In the genomic region with DNA sequence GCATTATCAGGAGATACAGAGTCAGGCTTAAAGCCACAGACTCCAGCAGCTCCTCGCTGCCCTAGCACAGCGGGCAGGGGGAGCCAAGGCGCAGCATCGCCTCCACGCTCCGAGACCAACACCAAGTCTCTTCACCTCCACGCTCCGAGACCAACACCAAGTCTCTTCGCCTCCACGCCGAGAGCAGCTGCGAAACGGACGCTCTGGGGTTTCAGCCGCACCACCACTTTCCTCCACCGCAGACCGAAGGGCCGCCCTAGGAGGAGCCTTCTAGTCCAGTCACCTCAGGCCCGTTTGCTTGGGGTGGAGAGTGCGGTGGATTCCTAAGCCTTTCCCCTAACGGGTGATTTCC, we compare ENCODE assay signal across 7 cellular contexts. TPM values are rescaled to one million over a fixed set of nuclear protein-coding genes. Genes with fewer than 3 reads are reported as not detected.
DNase-seq lines count a peak whose midpoint lies in the region; ATAC-seq and TF ChIP-seq lines count a peak whose summit lies in the region.

No MANE protein-coding gene starts in this region.

- TF ChIP-seq CTCF in WTC11 (IDR thresholded peaks at IDR 0.05), result no peak

- peak overlapping the region; percentile 95 for H3K4me3 Mint-ChIP-seq in WTC11

- peaks cover 45% of the 10 kb centered on the region for H3K27me3 Mint-ChIP-seq in WTC11 (ENCODE audit: low read depth)

- CTCF ChIA-PET in WTC11 (lab: Charles Lee), result interaction anchor here (1.0 to 1.6 kb wide), 4 partner anchors 11 to 155 kb away, joined by 4 to 9 read pairs (median 8); no protein-coding TSS in a partner anchor

- DNase-seq in GM04503 (ENCODE audit: low read depth) (peak; percentile 26), KBM-7 (peak; percentile 71), WTC11 (ENCODE audit: low spot score) (peak; percentile 46), dedifferentiated amniotic fluid mesenchymal stem cell (ENCODE audit: extremely low spot score) (peak; percentile 55), left lobe of liver (ENCODE audit: low spot score) (peak; percentile 59)
- peak; percentile 12 to 20 for DNase-seq in stimulated activated CD4-positive, alpha-beta T cell treated with anti-CD3 and anti-CD28 coated beads, Interleukin-2, amount 100 ng/mL, for 48 hours

- H3K36me3 Mint-ChIP-seq in WTC11, result no peaks in the 10 kb centered on the region

- peak; percentile 43 for ATAC-seq in GM21529 (IDR thresholded peaks at IDR 0.05; ENCODE audit: unreplicated experiment)
- peak; percentile 69 for ATAC-seq in WTC11
- peak; percentile 52 for ATAC-seq in left lobe of liver

- POLR2A ChIA-PET in WTC11 (lab: Charles Lee), result interaction anchor here (0.5 to 1.3 kb wide), 3 partner anchors 25 to 60 kb away, joined by 3 to 6 read pairs (median 3); a partner anchor contains a TSS

- no peaks in the 10 kb centered on the region for H3K9me3 Mint-ChIP-seq in WTC11

- no peak overlapping the region for H3K27ac Mint-ChIP-seq in WTC11

- H3K4me1 Mint-ChIP-seq in WTC11, result peaks cover 22% of the 10 kb centered on the region

- in situ Hi-C loops in KBM-7 (cut with MboI; ENCODE audit: low pct_unique_long_range_greater_than_20kb, low sequenced_read_pairs), result no loop called here

TF ChIP-seq in WTC11, 78 proteins besides CTCF, POLR2A, EP300 and RAD21:
- TF ChIP-seq, protein P1, sequence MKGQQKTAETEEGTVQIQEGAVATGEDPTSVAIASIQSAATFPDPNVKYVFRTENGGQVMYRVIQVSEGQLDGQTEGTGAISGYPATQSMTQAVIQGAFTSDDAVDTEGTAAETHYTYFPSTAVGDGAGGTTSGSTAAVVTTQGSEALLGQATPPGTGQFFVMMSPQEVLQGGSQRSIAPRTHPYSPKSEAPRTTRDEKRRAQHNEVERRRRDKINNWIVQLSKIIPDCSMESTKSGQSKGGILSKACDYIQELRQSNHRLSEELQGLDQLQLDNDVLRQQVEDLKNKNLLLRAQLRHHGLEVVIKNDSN (CRISPR knock-in tag; IDR thresholded peaks at IDR 0.05), result no peak
- TF ChIP-seq GTF2I (CRISPR knock-in tag; conservative IDR thresholded peaks at IDR 0.05) (no peak), TCF7 (CRISPR knock-in tag; IDR thresholded peaks at IDR 0.05; ENCODE audit: low read depth) (no peak), FOXP1 (CRISPR knock-in tag; IDR thresholded peaks at IDR 0.05; ENCODE audit: borderline replicate concordance) (0 out of 2 replicates have a peak, but pooled peaks have one; percentile 0), ELF4 (CRISPR knock-in tag; IDR thresholded peaks at IDR 0.05; ENCODE audit: low read depth) (no peak), JAZF1 (CRISPR knock-in tag; IDR thresholded peaks at IDR 0.05) (no peak), NFE2L1 (CRISPR knock-in tag; IDR thresholded peaks at IDR 0.05) (0 out of 2 replicates have a peak, but pooled peaks have one; percentile 28), ZNF263 (CRISPR knock-in tag; IDR thresholded peaks at IDR 0.05; ENCODE audit: low read depth) (no peak), GRHL2 (CRISPR knock-in tag; IDR thresholded peaks at IDR 0.05; ENCODE audit: insufficient replicate concordance, severe bottlenecking) (no peak), IRF2 (CRISPR knock-in tag; IDR thresholded peaks at IDR 0.05; ENCODE audit: borderline replicate concordance, low read depth) (no peak)
- TF ChIP-seq, protein P2, sequence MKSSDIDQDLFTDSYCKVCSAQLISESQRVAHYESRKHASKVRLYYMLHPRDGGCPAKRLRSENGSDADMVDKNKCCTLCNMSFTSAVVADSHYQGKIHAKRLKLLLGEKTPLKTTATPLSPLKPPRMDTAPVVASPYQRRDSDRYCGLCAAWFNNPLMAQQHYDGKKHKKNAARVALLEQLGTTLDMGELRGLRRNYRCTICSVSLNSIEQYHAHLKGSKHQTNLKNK (CRISPR knock-in tag; IDR thresholded peaks at IDR 0.05), result no peak
- TF ChIP-seq, protein P3, sequence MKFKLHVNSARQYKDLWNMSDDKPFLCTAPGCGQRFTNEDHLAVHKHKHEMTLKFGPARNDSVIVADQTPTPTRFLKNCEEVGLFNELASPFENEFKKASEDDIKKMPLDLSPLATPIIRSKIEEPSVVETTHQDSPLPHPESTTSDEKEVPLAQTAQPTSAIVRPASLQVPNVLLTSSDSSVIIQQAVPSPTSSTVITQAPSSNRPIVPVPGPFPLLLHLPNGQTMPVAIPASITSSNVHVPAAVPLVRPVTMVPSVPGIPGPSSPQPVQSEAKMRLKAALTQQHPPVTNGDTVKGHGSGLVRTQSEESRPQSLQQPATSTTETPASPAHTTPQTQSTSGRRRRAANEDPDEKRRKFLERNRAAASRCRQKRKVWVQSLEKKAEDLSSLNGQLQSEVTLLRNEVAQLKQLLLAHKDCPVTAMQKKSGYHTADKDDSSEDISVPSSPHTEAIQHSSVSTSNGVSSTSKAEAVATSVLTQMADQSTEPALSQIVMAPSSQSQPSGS (CRISPR knock-in tag; IDR thresholded peaks at IDR 0.05; ENCODE audit: borderline replicate concordance, low read depth), result no peak
- TF ChIP-seq, protein P4, sequence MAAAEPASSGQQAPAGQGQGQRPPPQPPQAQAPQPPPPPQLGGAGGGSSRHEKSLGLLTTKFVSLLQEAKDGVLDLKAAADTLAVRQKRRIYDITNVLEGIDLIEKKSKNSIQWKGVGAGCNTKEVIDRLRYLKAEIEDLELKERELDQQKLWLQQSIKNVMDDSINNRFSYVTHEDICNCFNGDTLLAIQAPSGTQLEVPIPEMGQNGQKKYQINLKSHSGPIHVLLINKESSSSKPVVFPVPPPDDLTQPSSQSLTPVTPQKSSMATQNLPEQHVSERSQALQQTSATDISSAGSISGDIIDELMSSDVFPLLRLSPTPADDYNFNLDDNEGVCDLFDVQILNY (CRISPR knock-in tag; IDR thresholded peaks at IDR 0.05), result no peak
- TF ChIP-seq, protein P5, sequence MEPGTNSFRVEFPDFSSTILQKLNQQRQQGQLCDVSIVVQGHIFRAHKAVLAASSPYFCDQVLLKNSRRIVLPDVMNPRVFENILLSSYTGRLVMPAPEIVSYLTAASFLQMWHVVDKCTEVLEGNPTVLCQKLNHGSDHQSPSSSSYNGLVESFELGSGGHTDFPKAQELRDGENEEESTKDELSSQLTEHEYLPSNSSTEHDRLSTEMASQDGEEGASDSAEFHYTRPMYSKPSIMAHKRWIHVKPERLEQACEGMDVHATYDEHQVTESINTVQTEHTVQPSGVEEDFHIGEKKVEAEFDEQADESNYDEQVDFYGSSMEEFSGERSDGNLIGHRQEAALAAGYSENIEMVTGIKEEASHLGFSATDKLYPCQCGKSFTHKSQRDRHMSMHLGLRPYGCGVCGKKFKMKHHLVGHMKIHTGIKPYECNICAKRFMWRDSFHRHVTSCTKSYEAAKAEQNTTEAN (CRISPR knock-in tag; IDR thresholded peaks at IDR 0.05), result 0 out of 2 replicates have a peak, but pooled peaks have one; percentile 9

RNA-seq across cellular contexts. Expression of a gene that starts 0.7 kb away (rescaled TPM):
- total RNA-seq in WTC11 (2021) (10.3 to 13.2 TPM (median 10.4 TPM) in 3 replicates), left lobe of liver (9.9 TPM)

RNA-seq across cellular contexts. Expression of a gene that starts 59.4 kb away (rescaled TPM):
- 31.5 to 32.3 TPM (median 32.1 TPM) in 3 replicates for total RNA-seq in WTC11 (2021)
- not detected for total RNA-seq in left lobe of liver

Comparison
In these comparisons a context has a peak if more than half of its experiments do, and no peak if none do; other contexts are left out.
1. Peak in every context shown above with its lines: DNase-seq and ATAC-seq.
2. DNase-seq: peak in every context shown above with its lines; median percentile 71 in KBM-7; 59 in left lobe of liver; 55 in dedifferentiated amniotic fluid mesenchymal stem cell; 46 in WTC11; 26 in GM04503; 16 in stimulated activated CD4-positive, alpha-beta T cell treated with anti-CD3 and anti-CD28 coated beads, Interleukin-2, amount 100 ng/mL, for 48 hours.
3. RNA of a gene that starts 59.4 kb away (total RNA-seq): 31.5 to 32.3 TPM in WTC11; not detected in left lobe of liver (single experiment); every median in the first group is over 10 times any median in the second.